Comparison of ENCODE assay signal across 16 cellular contexts in the genomic region with DNA sequence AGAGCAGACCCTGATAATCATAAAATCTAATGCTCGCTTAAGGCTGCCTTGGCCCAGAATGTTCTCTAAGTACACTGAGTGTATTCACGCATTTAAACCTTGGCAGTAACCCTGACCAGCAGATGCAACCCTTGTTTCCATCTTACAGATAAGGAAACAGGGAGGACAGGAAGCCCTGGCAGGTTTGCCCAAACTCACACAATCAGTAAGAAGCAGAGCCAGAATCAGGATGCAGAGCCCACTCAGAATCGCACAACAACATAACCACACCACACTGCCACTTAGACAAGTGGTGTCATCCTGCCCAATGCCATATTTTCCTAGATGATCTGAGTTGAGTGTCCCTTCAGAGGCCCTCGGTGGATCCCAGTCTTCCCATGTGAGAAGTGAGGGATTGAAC.
DNase-seq lines count a peak whose midpoint lies in the region; ATAC-seq and TF ChIP-seq lines count a peak whose summit lies in the region.
"Had no signal": no experiment of that assay in that cellular context is flagged by ENCODE, and none has a peak within 500 bp of the region (broad histone marks: within the 10 kb centered on the region; RNA-seq: fewer than 3 reads in every experiment).

No MANE protein-coding gene starts in this region.

- in situ Hi-C loops in mammary epithelial cell (cut with MboI; ENCODE audit: low sequenced_read_pairs in 2 of 2): no loop called here

- H3K27me3 ChIP-seq in breast epithelium (no peaks in the 10 kb centered on the region), mammary epithelial cell (ENCODE audit: insufficient read depth, low read length) (no peaks in the 10 kb centered on the region)
- H3K27me3 ChIP-seq: BLaER1 had no signal

- no peak overlapping the region for H2AFZ ChIP-seq in mammary epithelial cell (ENCODE audit: low read depth, low read length)
- H2AFZ ChIP-seq: GM23338 had no signal

- H3K36me3 ChIP-seq in breast epithelium (no peaks in the 10 kb centered on the region), mammary epithelial cell (ENCODE audit: insufficient read depth, low read length) (no peaks in the 10 kb centered on the region)
- H3K36me3 ChIP-seq: BLaER1 had no signal

- 98% methylated on average over 4 of the region's 4 CpGs for WGBS in mammary epithelial cell (ENCODE audit: low coverage, missing lambda C conversion rate)

- intact Hi-C loops in breast epithelium (cut with DNase I; ENCODE audit: low total_unique reads) (no loop called here), mammary epithelial cell (cut with micrococcal nuclease) (no loop called here)

- no peaks in the 10 kb centered on the region for H3K4me1 ChIP-seq in breast epithelium
- H3K4me1 ChIP-seq in mammary epithelial cell (ENCODE audit: insufficient read depth, low read length): no peaks in the 10 kb centered on the region
- H3K4me1 ChIP-seq: BLaER1 had no signal

- dilution Hi-C loops in mammary epithelial cell (cut with HindIII; ENCODE audit: low sequenced_read_pairs): no loop called here

- peaks cover 11% of the 10 kb centered on the region in 2 donors for H3K9me3 ChIP-seq in breast epithelium
- peaks cover 4% of the 10 kb centered on the region for H3K9me3 ChIP-seq in mammary epithelial cell (replicated peaks; ENCODE audit: insufficient read depth, low read length)

- H3K4me3 ChIP-seq in breast epithelium (no peak overlapping the region), mammary epithelial cell (replicated peaks in 1 of 3; ENCODE audit: insufficient read depth in 1 of 3, low read depth in 2 of 3, low read length in 3 of 3) (no peak overlapping the region)
- H3K4me3 ChIP-seq: BLaER1, GM12878, GM23338 had no signal

- no peak overlapping the region for H3K9ac ChIP-seq in mammary epithelial cell (ENCODE audit: insufficient read depth, low read length)
- H3K9ac ChIP-seq: BLaER1 had no signal

- BruUV-seq in mammary epithelial cell (replicated peaks; lab: Mats Ljungman, UMichigan): no TSS peak

- H3K9me3 Mint-ChIP-seq in osteocyte (ENCODE audit: unreplicated experiment): peaks cover 26% of the 10 kb centered on the region
- H3K9me3 Mint-ChIP-seq in natural killer cell treated with Interleukin-12 subunit alpha and Interleukin-12 subunit beta and Interleukin-15 and Interleukin-18, amount 100 ng/mL, for 72 hours: peaks cover 2% of the 10 kb centered on the region

- no peaks in the 10 kb centered on the region for H3K36me3 Mint-ChIP-seq in osteocyte (ENCODE audit: unreplicated experiment)
- no peaks in the 10 kb centered on the region for H3K36me3 Mint-ChIP-seq in natural killer cell treated with Interleukin-12 subunit alpha and Interleukin-12 subunit beta and Interleukin-15 and Interleukin-18, amount 100 ng/mL, for 72 hours
- H3K36me3 Mint-ChIP-seq: CD4-positive, CD25-positive, alpha-beta regulatory T cell had no signal

- peaks cover 32% of the 10 kb centered on the region for H3K27me3 Mint-ChIP-seq in osteocyte (ENCODE audit: unreplicated experiment)
- peaks cover 9 to 12% of the 10 kb centered on the region in 2 donors for H3K27me3 Mint-ChIP-seq in natural killer cell treated with Interleukin-12 subunit alpha and Interleukin-12 subunit beta and Interleukin-15 and Interleukin-18, amount 100 ng/mL, for 72 hours

- H3K4me3 Mint-ChIP-seq in osteocyte (ENCODE audit: unreplicated experiment): no peak overlapping the region
- H3K4me3 Mint-ChIP-seq in natural killer cell treated with Interleukin-12 subunit alpha and Interleukin-12 subunit beta and Interleukin-15 and Interleukin-18, amount 100 ng/mL, for 72 hours: no peak overlapping the region
- H3K4me3 Mint-ChIP-seq: CD4-positive, CD25-positive, alpha-beta regulatory T cell; GM23338 had no signal

- H3K27ac ChIP-seq in breast epithelium (peak overlapping the region; percentile 15 to 20), mammary epithelial cell (ENCODE audit: insufficient read depth, low read depth, low read length) (no peak overlapping the region), VCaP (peak overlapping the region; percentile 94)
- H3K27ac ChIP-seq: BLaER1 had no signal

- no peak for TF ChIP-seq POLR2A in breast epithelium (IDR thresholded peaks at IDR 0.05)

- DNase-seq in breast epithelium (ENCODE audit: low spot score in 2 of 2) (no peak), mammary epithelial cell (no peak), osteocyte (ENCODE audit: extremely low spot score, unreplicated experiment) (peak; percentile 23), NCI-H2081 (lab: John Stamatoyannopoulos, UW) (no peak)
- no peak for DNase-seq in natural killer cell treated with Interleukin-12 subunit alpha and Interleukin-12 subunit beta and Interleukin-15 and Interleukin-18, amount 100 ng/mL, for 72 hours (ENCODE audit: low spot score)
- DNase-seq: 8988T; AML-193; Calu3; CD4-positive, CD25-positive, alpha-beta regulatory T cell; DMS79; H7 had no signal

- no peak overlapping the region for H3K27ac Mint-ChIP-seq in osteocyte (ENCODE audit: unreplicated experiment)
- H3K27ac Mint-ChIP-seq in natural killer cell treated with Interleukin-12 subunit alpha and Interleukin-12 subunit beta and Interleukin-15 and Interleukin-18, amount 100 ng/mL, for 72 hours: no peak overlapping the region
- H3K27ac Mint-ChIP-seq: CD4-positive, CD25-positive, alpha-beta regulatory T cell; GM23338 had no signal

- CTCF ChIA-PET in mammary epithelial cell (lab: Charles Lee; ENCODE audit: low non-redundant PET): no interaction called here

- no peak overlapping the region for H3K4me2 ChIP-seq in mammary epithelial cell (ENCODE audit: insufficient read depth, low read depth, low read length)
- H3K4me2 ChIP-seq: BLaER1, GM23338 had no signal

- no peaks in the 10 kb centered on the region for H3K4me1 Mint-ChIP-seq in osteocyte (ENCODE audit: unreplicated experiment)
- no peaks in the 10 kb centered on the region for H3K4me1 Mint-ChIP-seq in natural killer cell treated with Interleukin-12 subunit alpha and Interleukin-12 subunit beta and Interleukin-15 and Interleukin-18, amount 100 ng/mL, for 72 hours (ENCODE audit: low read depth in 2 of 2)
- H3K4me1 Mint-ChIP-seq: CD4-positive, CD25-positive, alpha-beta regulatory T cell had no signal

- H4K20me1 ChIP-seq in mammary epithelial cell (ENCODE audit: insufficient read depth, low read length): no peaks in the 10 kb centered on the region
- H4K20me1 ChIP-seq: BLaER1 had no signal

- TF ChIP-seq CTCF in breast epithelium (IDR thresholded peaks at IDR 0.05) (no peak), mammary epithelial cell (conservative IDR thresholded peaks at IDR 0.05 in 1 of 2, IDR thresholded peaks at IDR 0.05 in 1 of 2; ENCODE audit: extremely low read depth in 1 of 2, insufficient read depth in 1 of 2, low read depth in 1 of 2, low read length in 2 of 2) (no peak), VCaP (conservative IDR thresholded peaks at IDR 0.05) (no peak), osteocyte (IDR thresholded peaks at IDR 0.05) (no peak)

- H3K79me2 ChIP-seq in mammary epithelial cell (ENCODE audit: insufficient read depth, low read length): no peaks in the 10 kb centered on the region

- ATAC-seq in esophagus mucosa: no peak
- no peak for ATAC-seq in natural killer cell treated with Interleukin-12 subunit alpha and Interleukin-12 subunit beta and Interleukin-15 and Interleukin-18, amount 100 ng/mL, for 72 hours
- ATAC-seq: GM12878, GM23338 had no signal
